Comparison of ENCODE assay signal across 1 cellular context in the genomic region with DNA sequence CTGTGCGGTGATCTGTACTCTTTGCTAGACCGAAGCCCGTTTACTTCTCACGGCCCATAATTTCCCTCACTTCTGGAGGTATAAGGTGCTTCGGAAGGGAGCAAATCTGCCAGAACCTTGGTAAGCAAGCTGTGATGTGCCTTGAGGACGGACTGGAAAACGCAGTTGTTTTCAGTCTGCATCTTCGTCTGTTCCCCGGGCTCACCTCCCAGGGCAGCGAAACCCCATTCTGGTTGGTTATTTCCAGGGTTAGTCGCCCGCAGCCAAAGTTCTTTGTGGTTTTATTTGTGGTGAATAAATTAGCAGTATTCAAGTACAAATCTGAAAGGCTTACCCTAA.
TF ChIP-seq lines count a peak whose summit lies in the region.

No MANE protein-coding gene starts in this region.

TF ChIP-seq in GM23338, 12 proteins besides CTCF, POLR2A, EP300 and RAD21 (continued from another document):
- TF ChIP-seq, protein P1, sequence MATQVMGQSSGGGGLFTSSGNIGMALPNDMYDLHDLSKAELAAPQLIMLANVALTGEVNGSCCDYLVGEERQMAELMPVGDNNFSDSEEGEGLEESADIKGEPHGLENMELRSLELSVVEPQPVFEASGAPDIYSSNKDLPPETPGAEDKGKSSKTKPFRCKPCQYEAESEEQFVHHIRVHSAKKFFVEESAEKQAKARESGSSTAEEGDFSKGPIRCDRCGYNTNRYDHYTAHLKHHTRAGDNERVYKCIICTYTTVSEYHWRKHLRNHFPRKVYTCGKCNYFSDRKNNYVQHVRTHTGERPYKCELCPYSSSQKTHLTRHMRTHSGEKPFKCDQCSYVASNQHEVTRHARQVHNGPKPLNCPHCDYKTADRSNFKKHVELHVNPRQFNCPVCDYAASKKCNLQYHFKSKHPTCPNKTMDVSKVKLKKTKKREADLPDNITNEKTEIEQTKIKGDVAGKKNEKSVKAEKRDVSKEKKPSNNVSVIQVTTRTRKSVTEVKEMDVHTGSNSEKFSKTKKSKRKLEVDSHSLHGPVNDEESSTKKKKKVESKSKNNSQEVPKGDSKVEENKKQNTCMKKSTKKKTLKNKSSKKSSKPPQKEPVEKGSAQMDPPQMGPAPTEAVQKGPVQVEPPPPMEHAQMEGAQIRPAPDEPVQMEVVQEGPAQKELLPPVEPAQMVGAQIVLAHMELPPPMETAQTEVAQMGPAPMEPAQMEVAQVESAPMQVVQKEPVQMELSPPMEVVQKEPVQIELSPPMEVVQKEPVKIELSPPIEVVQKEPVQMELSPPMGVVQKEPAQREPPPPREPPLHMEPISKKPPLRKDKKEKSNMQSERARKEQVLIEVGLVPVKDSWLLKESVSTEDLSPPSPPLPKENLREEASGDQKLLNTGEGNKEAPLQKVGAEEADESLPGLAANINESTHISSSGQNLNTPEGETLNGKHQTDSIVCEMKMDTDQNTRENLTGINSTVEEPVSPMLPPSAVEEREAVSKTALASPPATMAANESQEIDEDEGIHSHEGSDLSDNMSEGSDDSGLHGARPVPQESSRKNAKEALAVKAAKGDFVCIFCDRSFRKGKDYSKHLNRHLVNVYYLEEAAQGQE (IDR thresholded peaks at IDR 0.05; ENCODE audit: unreplicated experiment): no peak
